Comparison of ENCODE assay signal across 1 cellular context in genomic region chr2:161905389-161906046, GRCh38.
TF ChIP-seq lines count a peak whose summit lies in the region.

No MANE protein-coding gene starts in this region.

TF ChIP-seq in HEK293, 187 proteins besides CTCF, POLR2A, EP300 and RAD21 (continued from another document):
- TF ChIP-seq, protein P1, sequence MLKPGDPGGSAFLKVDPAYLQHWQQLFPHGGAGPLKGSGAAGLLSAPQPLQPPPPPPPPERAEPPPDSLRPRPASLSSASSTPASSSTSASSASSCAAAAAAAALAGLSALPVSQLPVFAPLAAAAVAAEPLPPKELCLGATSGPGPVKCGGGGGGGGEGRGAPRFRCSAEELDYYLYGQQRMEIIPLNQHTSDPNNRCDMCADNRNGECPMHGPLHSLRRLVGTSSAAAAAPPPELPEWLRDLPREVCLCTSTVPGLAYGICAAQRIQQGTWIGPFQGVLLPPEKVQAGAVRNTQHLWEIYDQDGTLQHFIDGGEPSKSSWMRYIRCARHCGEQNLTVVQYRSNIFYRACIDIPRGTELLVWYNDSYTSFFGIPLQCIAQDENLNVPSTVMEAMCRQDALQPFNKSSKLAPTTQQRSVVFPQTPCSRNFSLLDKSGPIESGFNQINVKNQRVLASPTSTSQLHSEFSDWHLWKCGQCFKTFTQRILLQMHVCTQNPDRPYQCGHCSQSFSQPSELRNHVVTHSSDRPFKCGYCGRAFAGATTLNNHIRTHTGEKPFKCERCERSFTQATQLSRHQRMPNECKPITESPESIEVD (tag by site-specific recombination; IDR thresholded peaks at IDR 0.05): peak; percentile 38; the same call in 1 of the 2 replicates
- no peak for TF ChIP-seq ZNF426 (tag by site-specific recombination; IDR thresholded peaks at IDR 0.05)
- TF ChIP-seq ZNF184 (tag by site-specific recombination; IDR thresholded peaks at IDR 0.05): 0 out of 2 replicates have a peak, but pooled peaks have one; percentile 38
- TF ChIP-seq ZFP3 (tag by site-specific recombination; IDR thresholded peaks at IDR 0.05; ENCODE audit: low read depth): no peak
- TF ChIP-seq PRDM1 (tag by site-specific recombination; IDR thresholded peaks at IDR 0.05): no peak
- no peak for TF ChIP-seq ZNF302 (tag by site-specific recombination; IDR thresholded peaks at IDR 0.05; ENCODE audit: low read depth)
- peak; percentile 45; the same call in 1 of the 2 replicates for TF ChIP-seq ZNF629 (tag by site-specific recombination; IDR thresholded peaks at IDR 0.05)
- no peak for TF ChIP-seq ZNF560 (tag by site-specific recombination; IDR thresholded peaks at IDR 0.05; ENCODE audit: borderline replicate concordance)
TF ChIP-seq in HEK293: peak in this region for 10.
